ENCODE assay signal across 8 cellular contexts in the genomic region with DNA sequence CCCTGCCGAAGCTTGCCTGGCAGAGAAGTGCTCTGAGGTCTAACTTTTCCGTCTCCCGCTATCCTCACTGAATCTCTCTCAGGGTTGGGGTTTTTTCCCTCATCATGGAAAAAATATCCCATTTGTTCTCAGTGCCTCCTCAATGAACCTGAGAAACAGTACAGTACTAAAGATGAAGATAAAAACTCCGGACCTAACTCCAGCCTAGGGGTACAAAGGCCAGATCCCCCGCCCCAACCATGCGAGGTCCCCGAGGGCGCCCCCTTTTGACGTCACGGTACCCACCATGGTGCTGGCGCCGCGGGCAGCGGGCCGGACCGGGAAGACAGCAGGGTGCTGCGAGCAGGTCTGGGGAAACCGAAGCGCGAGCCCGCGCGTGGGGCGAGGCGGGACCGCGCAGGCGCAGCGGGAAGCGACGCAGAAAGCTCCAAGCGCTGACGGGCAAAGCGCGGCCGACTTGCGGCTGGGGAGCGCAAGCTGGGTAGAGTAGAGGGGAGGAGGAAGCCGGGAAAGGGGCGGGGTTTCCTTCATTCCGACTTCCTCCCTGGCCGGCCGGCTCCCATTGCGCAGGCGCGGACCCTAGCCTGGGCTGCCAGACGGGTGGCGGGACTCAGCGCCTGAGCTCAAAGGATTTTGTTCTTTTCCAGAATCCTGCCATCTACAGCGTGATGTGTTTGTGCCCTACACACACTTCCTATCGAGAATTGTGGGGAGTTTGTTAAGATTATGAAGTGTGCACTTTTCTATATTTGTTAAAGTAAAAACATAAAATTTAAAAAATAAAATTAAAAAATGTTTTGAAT. TPM values are rescaled to one million over a fixed set of nuclear protein-coding genes. Genes with fewer than 3 reads are reported as not detected.
A peak's percentile ranks its signal among the peaks of the same experiment; 100 is the strongest.
DNase-seq lines count a peak whose midpoint lies in the region; ATAC-seq and TF ChIP-seq lines count a peak whose summit lies in the region.

A gene (minus strand): TSS at position 497 of the 803 bp plus-strand sequence. CDS start 209 bp downstream, at position 288.

- H2AK5ac ChIP-seq in trophoblast cell (ENCODE audit: low read length), result no peak within 1 kb of the TSS

- H3K4me1 ChIP-seq in trophoblast cell (ENCODE audit: control insufficient read depth in 1 of 2, insufficient read depth in 2 of 2, low read length in 2 of 2) (peaks cover 0 to 3% of the 10 kb centered on the region in 2 experiments), transverse colon (peaks cover 6 to 24% (median 13%) of the 10 kb centered on the region in 4 donors)

- no peaks in the 10 kb centered on the region for H3K27me3 Mint-ChIP-seq in activated naive CD8-positive, alpha-beta T cell treated with anti-CD3 and anti-CD28 coated beads, Interleukin-2, amount 50 U/mL, for 24 hours

- peak; percentile 12 for TF ChIP-seq CTCF in GM12865 (IDR thresholded peaks at IDR 0.05; ENCODE audit: insufficient read depth, low read depth, low read length, missing control alignments)
- peak in 3 of 5 experiments; percentile 10 to 47 (median 16) for TF ChIP-seq CTCF in transverse colon (IDR thresholded peaks at IDR 0.05)

- H3K27me3 ChIP-seq in trophoblast cell (ENCODE audit: insufficient read depth, low read length) (no peaks in the 10 kb centered on the region), transverse colon (no peaks in the 10 kb centered on the region)

- ATAC-seq in HG02678 (IDR thresholded peaks at IDR 0.05; ENCODE audit: unreplicated experiment) (peak; percentile 94), Right ventricle myocardium superior (ENCODE audit: poor library complexity) (peak; percentile 99)
- ATAC-seq in activated naive CD8-positive, alpha-beta T cell treated with anti-CD3 and anti-CD28 coated beads, Interleukin-2, amount 50 U/mL, for 24 hours, result peak; percentile 97

- peak within 1 kb of the TSS; percentile 97 for H3K27ac Mint-ChIP-seq in activated naive CD8-positive, alpha-beta T cell treated with anti-CD3 and anti-CD28 coated beads, Interleukin-2, amount 50 U/mL, for 24 hours

- peak within 1 kb of the TSS; percentile 25 for H3K4ac ChIP-seq in trophoblast cell (ENCODE audit: low read depth, low read length)

- peaks cover 18% of the 10 kb centered on the region for H3K36me3 Mint-ChIP-seq in activated naive CD8-positive, alpha-beta T cell treated with anti-CD3 and anti-CD28 coated beads, Interleukin-2, amount 50 U/mL, for 24 hours (ENCODE audit: low read depth)

- peak within 1 kb of the TSS; percentile 77 for H3K27ac ChIP-seq in trophoblast cell (ENCODE audit: low read depth, low read length)
- peak within 1 kb of the TSS; percentile 91 to 97 (median 96) for H3K27ac ChIP-seq in transverse colon

- H4K8ac ChIP-seq in trophoblast cell (ENCODE audit: low read depth, low read length), result peak within 1 kb of the TSS; percentile 83

- TF ChIP-seq POLR2A in transverse colon (IDR thresholded peaks at IDR 0.05), result peak; percentile 90

- H3K4me1 Mint-ChIP-seq in activated naive CD8-positive, alpha-beta T cell treated with anti-CD3 and anti-CD28 coated beads, Interleukin-2, amount 50 U/mL, for 24 hours, result peaks cover 24% of the 10 kb centered on the region

- in situ Hi-C loops in transverse colon (cut with MboI; ENCODE audit: low pct_ligation_motif_present in 1 of 4, low pct_unique_long_range_greater_than_20kb in 1 of 4, low sequenced_read_pairs in 3 of 4), result no loop called here

- peaks cover 1% of the 10 kb centered on the region for H3K9me3 ChIP-seq in trophoblast cell (ENCODE audit: insufficient read depth, low read depth, low read length)
- H3K9me3 ChIP-seq in transverse colon, result no peaks in the 10 kb centered on the region

- peak within 1 kb of the TSS; percentile 98 for H3K4me3 Mint-ChIP-seq in activated naive CD8-positive, alpha-beta T cell treated with anti-CD3 and anti-CD28 coated beads, Interleukin-2, amount 50 U/mL, for 24 hours

- no peak within 1 kb of the TSS for H3K23ac ChIP-seq in trophoblast cell (ENCODE audit: low read length)

- peak within 1 kb of the TSS; percentile 88 for H3K4me2 ChIP-seq in trophoblast cell (ENCODE audit: low read length)

- WGBS in trophoblast cell (ENCODE audit: extremely low coverage, insufficient coverage, insufficient read length), result no CpG with 5 or more reads among the region's 51 CpGs
- 1% methylated on average over 46 of the region's 51 CpGs; no CpG with 5 or more reads in 1 of the 2 donors for WGBS in transverse colon (ENCODE audit: low coverage in 1 of 2), 2 donors

- peak within 1 kb of the TSS; percentile 82 for H3K14ac ChIP-seq in trophoblast cell (ENCODE audit: low read length)

- H2BK5ac ChIP-seq in trophoblast cell (ENCODE audit: low read depth, low read length, poor library complexity), result peak within 1 kb of the TSS; percentile 24

- peak within 1 kb of the TSS; percentile 53 for H4K91ac ChIP-seq in trophoblast cell (ENCODE audit: low read depth, low read length)

- H4K12ac ChIP-seq in trophoblast cell (ENCODE audit: low read depth, low read length), result peak within 1 kb of the TSS; percentile 51

- peak within 1 kb of the TSS; percentile 74 for H3K9ac ChIP-seq in trophoblast cell (ENCODE audit: low read length)

- TF ChIP-seq EP300 in transverse colon (IDR thresholded peaks at IDR 0.05; ENCODE audit: low read depth), result peak; percentile 5

- peak within 1 kb of the TSS; percentile 82 for H3K18ac ChIP-seq in trophoblast cell (ENCODE audit: low read length)

- intact Hi-C loops in Right ventricle myocardium superior (cut with DNase I), result no loop called here
- intact Hi-C loops in transverse colon (cut with DNase I; ENCODE audit: low total_unique reads), result no loop called here

- H2AFZ ChIP-seq in trophoblast cell (ENCODE audit: insufficient read depth, low read length, poor library complexity), result peak within 1 kb of the TSS; percentile 12

- DNase-seq in GM12865 (ENCODE audit: low read depth) (peak; percentile 97), NCI-H128 (lab: John Stamatoyannopoulos, UW; ENCODE audit: unreplicated experiment) (peak; percentile 87), SW480 (ENCODE audit: low spot score) (peak; percentile 91), Right ventricle myocardium superior (peak; percentile 99), trophoblast cell (peak; percentile 98 to 99), transverse colon (peak; percentile 98)
- DNase-seq in activated naive CD8-positive, alpha-beta T cell treated with anti-CD3 and anti-CD28 coated beads, Interleukin-2, amount 50 U/mL, for 24 hours, result peak; percentile 98

- H3K36me3 ChIP-seq in trophoblast cell (ENCODE audit: control insufficient read depth in 1 of 2, insufficient read depth in 2 of 2, low read length in 2 of 2) (peaks cover 8 to 13% of the 10 kb centered on the region in 2 experiments), transverse colon (peaks cover 0 to 3% (median 0%) of the 10 kb centered on the region in 4 donors)

- H3K79me2 ChIP-seq in trophoblast cell (ENCODE audit: control insufficient read depth, insufficient read depth, low read length, poor library complexity), result peaks cover 5% of the 10 kb centered on the region

- H2BK12ac ChIP-seq in trophoblast cell (ENCODE audit: low read length), result no peak within 1 kb of the TSS

- H2BK120ac ChIP-seq in trophoblast cell (ENCODE audit: insufficient read depth, low read length, poor library complexity), result peak within 1 kb of the TSS; percentile 45

- no peaks in the 10 kb centered on the region for H3K9me3 Mint-ChIP-seq in activated naive CD8-positive, alpha-beta T cell treated with anti-CD3 and anti-CD28 coated beads, Interleukin-2, amount 50 U/mL, for 24 hours

- peaks cover 6% of the 10 kb centered on the region for H3K79me1 ChIP-seq in trophoblast cell (ENCODE audit: low read length)

- peak within 1 kb of the TSS; percentile 82 for H3K4me3 ChIP-seq in GM12865 (ENCODE audit: low read depth, low read length)
- H3K4me3 ChIP-seq in trophoblast cell (ENCODE audit: low read depth, low read length), result peak within 1 kb of the TSS; percentile 77
- peak within 1 kb of the TSS; percentile 55 to 68 (median 64) for H3K4me3 ChIP-seq in transverse colon

RNA-seq across cellular contexts. Expression of the gene that starts here (rescaled TPM):
- total RNA-seq in Right ventricle myocardium superior (23.0 TPM), transverse colon (10 to 100 TPM; 23.5 to 43.0 (median 34.8) TPM)
- polyA plus RNA-seq in trophoblast cell (2013), result 109 and 111 TPM in 2 replicates

Comparison
In these comparisons a context has a peak if more than half of its experiments do, and no peak if none do; other contexts are left out.
1. Peak in every context shown above with its lines: DNase-seq, ATAC-seq, H3K4me3 ChIP-seq and H3K27ac ChIP-seq.